Comparison of ENCODE assay signal across 9 cellular contexts in genomic region chr10:61993676-61994401, GRCh38.
DNase-seq lines count a peak whose midpoint lies in the region; ATAC-seq, FAIRE-seq and TF ChIP-seq lines count a peak whose summit lies in the region.
"Had no signal": no experiment of that assay in that cellular context is flagged by ENCODE, and none has a peak within 500 bp of the region (broad histone marks: within the 10 kb centered on the region; RNA-seq: fewer than 3 reads in every experiment).

No MANE protein-coding gene starts in this region.

- CTCF ChIA-PET in GM12878 (lab: Yijun Ruan, JAX) = interaction anchor here (2.3 kb wide), 1 partner anchor 97 kb away, joined by 6 read pairs; no protein-coding TSS in a partner anchor

- no peak overlapping the region for H2AFZ ChIP-seq in GM12878 (ENCODE audit: control insufficient read depth, low read depth, low read length)

- H3K9me3 ChIP-seq in GM12878 (replicated peaks; ENCODE audit: control insufficient read depth, insufficient read depth, low read length) (peaks cover 5% of the 10 kb centered on the region; the same call in 2 of the 3 replicates), muscle layer of colon (ENCODE audit: low read length) (no peaks in the 10 kb centered on the region)

- no peak for TF ChIP-seq POLR2A in GM12878 (IDR thresholded peaks at IDR 0.05; ENCODE audit: low read depth, low read length)

- H3K79me2 ChIP-seq in GM12878 (ENCODE audit: control insufficient read depth, insufficient read depth, low read length) = peaks cover 51% of the 10 kb centered on the region

- peaks cover 2% of the 10 kb centered on the region for H3K9me3 Mint-ChIP-seq in stimulated activated naive CD8-positive, alpha-beta T cell treated with anti-CD3 and anti-CD28 coated beads, Interleukin-15, Interleukin-2, amounts not matched to agents 100 ng/mL and 50 ng/mL, for 24 hours

- H3K36me3 Mint-ChIP-seq in stimulated activated naive CD8-positive, alpha-beta T cell treated with anti-CD3 and anti-CD28 coated beads, Interleukin-15, Interleukin-2, amounts not matched to agents 100 ng/mL and 50 ng/mL, for 24 hours (ENCODE audit: low read depth) = peaks cover 69% of the 10 kb centered on the region

- no peaks in the 10 kb centered on the region for H3K27me3 Mint-ChIP-seq in stimulated activated naive CD8-positive, alpha-beta T cell treated with anti-CD3 and anti-CD28 coated beads, Interleukin-15, Interleukin-2, amounts not matched to agents 100 ng/mL and 50 ng/mL, for 24 hours

- H3K36me3 ChIP-seq in GM12878 (ENCODE audit: control insufficient read depth in 2 of 2, insufficient read depth in 2 of 2, low read length in 1 of 2) (no peaks in the 10 kb centered on the region; a peak in 2 of 4 replicates), muscle layer of colon (ENCODE audit: insufficient read depth, low read length) (no peaks in the 10 kb centered on the region)

- H3K27ac ChIP-seq in GM12878 (ENCODE audit: control insufficient read depth, insufficient read depth) (peak overlapping the region; percentile 88), muscle layer of colon (ENCODE audit: low read depth, low read length) (peak overlapping the region; percentile 91)

- TF ChIP-seq CTCF in GM12878 (IDR thresholded peaks at IDR 0.05 in 2 of 3, conservative IDR thresholded peaks at IDR 0.05 in 1 of 3; ENCODE audit: control insufficient read depth in 2 of 3, extremely low read depth in 1 of 3, insufficient read depth in 1 of 3, low read depth in 3 of 3, low read length in 3 of 3) (no peak), foreskin fibroblast (IDR thresholded peaks at IDR 0.05; ENCODE audit: low read depth, low read length) (no peak)

- H3K27me3 ChIP-seq in GM12878 (replicated peaks in 1 of 2; ENCODE audit: control insufficient read depth in 2 of 2, insufficient read depth in 2 of 2, low read length in 1 of 2) (no peaks in the 10 kb centered on the region), muscle layer of colon (ENCODE audit: control insufficient read depth in 1 of 2, insufficient read depth in 2 of 2, low read length in 2 of 2) (no peaks in the 10 kb centered on the region)

- no peak overlapping the region for H3K4me3 ChIP-seq in GM12878
- no peak overlapping the region for H3K4me3 ChIP-seq in muscle layer of colon (ENCODE audit: low read depth in 1 of 2, low read length in 2 of 2)
- no peak overlapping the region for H3K4me3 ChIP-seq in foreskin fibroblast (ENCODE audit: low read depth in 1 of 2, low read length in 2 of 2)

- H3K27ac Mint-ChIP-seq in stimulated activated naive CD8-positive, alpha-beta T cell treated with anti-CD3 and anti-CD28 coated beads, Interleukin-15, Interleukin-2, amounts not matched to agents 100 ng/mL and 50 ng/mL, for 24 hours = peak overlapping the region; percentile 93

- H4K20me1 ChIP-seq in GM12878 (ENCODE audit: control insufficient read depth, insufficient read depth) = no peaks in the 10 kb centered on the region

- no TSS peak for BruUV-seq in GM12878 (replicated peaks; lab: Mats Ljungman, UMichigan)

- TF ChIP-seq EP300 in GM12878 (IDR thresholded peaks at IDR 0.05; ENCODE audit: borderline replicate concordance in 1 of 2, control insufficient read depth in 1 of 2, low read depth in 2 of 2, low read length in 2 of 2) = no peak

- peak overlapping the region; percentile 77; the same call in 1 of the 2 replicates for H3K4me2 ChIP-seq in GM12878 (ENCODE audit: control insufficient read depth, insufficient read depth)

- H3K4me1 Mint-ChIP-seq in stimulated activated naive CD8-positive, alpha-beta T cell treated with anti-CD3 and anti-CD28 coated beads, Interleukin-15, Interleukin-2, amounts not matched to agents 100 ng/mL and 50 ng/mL, for 24 hours (ENCODE audit: low read depth) = peaks cover 80% of the 10 kb centered on the region

- peaks cover 35% of the 10 kb centered on the region for H3K4me1 ChIP-seq in GM12878 (ENCODE audit: control insufficient read depth, insufficient read depth, low read length)
- peaks cover 38% of the 10 kb centered on the region for H3K4me1 ChIP-seq in muscle layer of colon (ENCODE audit: insufficient read depth, low read length)

- intact Hi-C loops in GM12878 (cut with micrococcal nuclease; ENCODE audit: unreplicated experiment) = loop anchor here (2.0 kb wide), 1 partner anchor 29 kb away; no protein-coding TSS in a partner anchor

- in situ Hi-C loops in GM12878 (cut with MboI) = no loop called here

- WGBS in GM12878 (ENCODE audit: insufficient coverage, insufficient replicate concordance, low lambda C conversion rate, missing lambda C conversion rate) = 72% methylated on average over 7 of the region's 7 CpGs

- ATAC-seq in stimulated activated naive CD8-positive, alpha-beta T cell treated with anti-CD3 and anti-CD28 coated beads, Interleukin-15, Interleukin-2, amounts not matched to agents 100 U/mL and 50 U/mL, for 24 hours = no peak
- no peak for ATAC-seq in GM12878
- no peak for ATAC-seq in HG03159 (IDR thresholded peaks at IDR 0.05; ENCODE audit: unreplicated experiment)
- ATAC-seq in GM18520 (IDR thresholded peaks at IDR 0.05; ENCODE audit: unreplicated experiment) = no peak

- POLR2A ChIA-PET in GM12878 (lab: Charles Lee) = no interaction called here

- TF ChIP-seq RAD21 in GM12878 (IDR thresholded peaks at IDR 0.05; ENCODE audit: insufficient read depth, low read depth, low read length) = no peak

- SMC1A ChIA-PET in GM12878 (lab: Charles Lee; ENCODE audit: uncharacterized antibody, unreplicated experiment) = interaction anchor here (1.0 to 1.4 kb wide), 5 partner anchors 21 to 94 kb away, joined by 3 to 4 read pairs (median 4); no protein-coding TSS in a partner anchor

- H3K9ac ChIP-seq in GM12878 (ENCODE audit: control insufficient read depth, insufficient read depth, low read length) = no peak overlapping the region; the same call in 1 of the 2 replicates
- H3K9ac ChIP-seq in muscle layer of colon (ENCODE audit: low read length) = no peak overlapping the region

- H3K4me3 Mint-ChIP-seq in stimulated activated naive CD8-positive, alpha-beta T cell treated with anti-CD3 and anti-CD28 coated beads, Interleukin-15, Interleukin-2, amounts not matched to agents 100 ng/mL and 50 ng/mL, for 24 hours = peak overlapping the region; percentile 76

- no peak for DNase-seq in stimulated activated naive CD8-positive, alpha-beta T cell treated with anti-CD3 and anti-CD28 coated beads, Interleukin-15, Interleukin-2, amounts not matched to agents 100 U/mL and 50 U/mL, for 24 hours
- DNase-seq in GM12878 (ENCODE audit: low read depth, low spot score) (no peak), SKM-1 (lab: John Stamatoyannopoulos, UW; ENCODE audit: unreplicated experiment) (no peak), foreskin fibroblast (no peak)
- DNase-seq: DMS79 had no signal

- RAD21 ChIA-PET in GM12878 (lab: Charles Lee; ENCODE audit: unreplicated experiment) = interaction anchor here (1.7 kb wide), 1 partner anchor 45 kb away, joined by 6 read pairs; no protein-coding TSS in a partner anchor

- no peak for FAIRE-seq in GM12878 (lab: Jason Lieb, UNC)

TF ChIP-seq in GM12878, 131 proteins besides CTCF, POLR2A, EP300 and RAD21:
- no peak for TF ChIP-seq BCLAF1 (IDR thresholded peaks at IDR 0.05)
- TF ChIP-seq NKRF (conservative IDR thresholded peaks at IDR 0.05) = no peak
- TF ChIP-seq ZBTB33 (IDR thresholded peaks at IDR 0.05) = no peak
